Comparison of ENCODE assay signal across 8 cellular contexts in the genomic region with DNA sequence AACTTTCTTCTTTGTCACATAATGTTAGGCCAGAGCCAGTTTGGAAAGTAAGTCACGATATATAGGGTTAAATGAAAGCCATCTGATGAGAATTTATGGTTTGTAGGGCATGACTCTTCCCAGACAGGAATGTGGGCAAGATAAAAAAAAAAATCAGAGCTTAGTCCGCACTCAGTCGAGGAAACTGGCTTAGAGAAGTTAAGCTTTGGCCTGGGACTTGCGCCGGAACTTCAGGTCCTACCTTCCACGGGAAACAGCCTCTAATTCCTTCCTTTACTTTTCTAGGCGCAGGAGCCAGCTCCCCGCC. TPM values are rescaled to one million over a fixed set of nuclear protein-coding genes. Genes with fewer than 3 reads are reported as not detected.
DNase-seq lines count a peak whose midpoint lies in the region; ATAC-seq and TF ChIP-seq lines count a peak whose summit lies in the region.

No MANE protein-coding gene starts in this region.

- H3K9ac ChIP-seq in OCI-LY3 (ENCODE audit: low read length) (peak overlapping the region; percentile 93), endodermal cell (ENCODE audit: extremely low read depth, low read length, poor library complexity, severe bottlenecking) (peak overlapping the region; percentile 88)

- peak overlapping the region; percentile 94; the same call in 1 of the 2 replicates for H2AFZ ChIP-seq in OCI-LY3 (ENCODE audit: low read depth, low read length)
- peak overlapping the region; percentile 49 for H2AFZ ChIP-seq in neuron (ENCODE audit: low read depth, low read length)

- no peak for DNase-seq in CD4-positive, CD25-positive, alpha-beta regulatory T cell
- DNase-seq in endodermal cell = no peak
- DNase-seq in AG08395 (ENCODE audit: low spot score) = no peak
- no peak for DNase-seq in NCI-H1930 (lab: John Stamatoyannopoulos, UW)
- DNase-seq in stimulated activated CD4-positive, alpha-beta T cell treated with anti-CD3 and anti-CD28 coated beads, Interleukin-4, amount 100 ng/mL, for 1 hour = no peak

- peak overlapping the region; percentile 87 for H3K4me3 ChIP-seq in CD4-positive, CD25-positive, alpha-beta regulatory T cell (ENCODE audit: low read depth, low read length)
- H3K4me3 ChIP-seq in OCI-LY3 (ENCODE audit: low read length) = peak overlapping the region; percentile 92
- H3K4me3 ChIP-seq in endodermal cell (ENCODE audit: low read length) = peak overlapping the region; percentile 96
- H3K4me3 ChIP-seq in neuron (ENCODE audit: low read length) = peak overlapping the region; percentile 97

- H3K27me3 ChIP-seq in CD4-positive, CD25-positive, alpha-beta regulatory T cell (ENCODE audit: control insufficient read depth, insufficient read depth, low read length) = no peaks in the 10 kb centered on the region
- H3K27me3 ChIP-seq in OCI-LY3 (ENCODE audit: low read depth, low read length) = no peaks in the 10 kb centered on the region
- no peaks in the 10 kb centered on the region for H3K27me3 ChIP-seq in endodermal cell (ENCODE audit: control insufficient read depth, insufficient read depth, low read length, poor library complexity, severe bottlenecking)
- H3K27me3 ChIP-seq in neuron (ENCODE audit: insufficient read depth, low read length) = no peaks in the 10 kb centered on the region

- peak overlapping the region; percentile 67 for H3K4me2 ChIP-seq in OCI-LY3 (ENCODE audit: low read length)

- ATAC-seq in CD4-positive, CD25-positive, alpha-beta regulatory T cell (ENCODE audit: low read depth in 2 of 2) = no peak
- no peak for ATAC-seq in HG02885 (IDR thresholded peaks at IDR 0.05; ENCODE audit: poor library complexity, unreplicated experiment)

- H3K4me1 ChIP-seq in CD4-positive, CD25-positive, alpha-beta regulatory T cell (ENCODE audit: control insufficient read depth, insufficient read depth, low read length, poor library complexity, severe bottlenecking) = peaks cover 42% of the 10 kb centered on the region
- H3K4me1 ChIP-seq in OCI-LY3 (ENCODE audit: low read length) = peaks cover 17% of the 10 kb centered on the region
- H3K4me1 ChIP-seq in endodermal cell (ENCODE audit: control insufficient read depth, insufficient read depth, low read length) = peaks cover 3% of the 10 kb centered on the region
- peaks cover 17% of the 10 kb centered on the region for H3K4me1 ChIP-seq in neuron (ENCODE audit: insufficient read depth, low read length)

- H3K9me3 Mint-ChIP-seq in CD4-positive, CD25-positive, alpha-beta regulatory T cell = no peaks in the 10 kb centered on the region
- no peaks in the 10 kb centered on the region for H3K9me3 Mint-ChIP-seq in endodermal cell

- H3K27me3 Mint-ChIP-seq in CD4-positive, CD25-positive, alpha-beta regulatory T cell = no peaks in the 10 kb centered on the region
- H3K27me3 Mint-ChIP-seq in endodermal cell (ENCODE audit: insufficient read depth) = no peaks in the 10 kb centered on the region

- H3K9me3 ChIP-seq in CD4-positive, CD25-positive, alpha-beta regulatory T cell (ENCODE audit: control insufficient read depth in 2 of 2, low read length in 2 of 2) = no peaks in the 10 kb centered on the region
- no peaks in the 10 kb centered on the region for H3K9me3 ChIP-seq in OCI-LY3 (ENCODE audit: insufficient read depth, low read length)
- H3K9me3 ChIP-seq in endodermal cell (ENCODE audit: control insufficient read depth, low read length) = peaks cover 35% of the 10 kb centered on the region
- H3K9me3 ChIP-seq in neuron (ENCODE audit: low read length) = no peaks in the 10 kb centered on the region

- TF ChIP-seq CTCF in OCI-LY3 (IDR thresholded peaks at IDR 0.05; ENCODE audit: low read depth, low read length) (no peak), endodermal cell (conservative IDR thresholded peaks at IDR 0.05) (no peak)

- peaks cover 29% of the 10 kb centered on the region for H4K20me1 ChIP-seq in OCI-LY3 (ENCODE audit: insufficient read depth, low read length)

- H3K4me3 Mint-ChIP-seq in CD4-positive, CD25-positive, alpha-beta regulatory T cell = peak overlapping the region; percentile 90 to 95 (median 94)
- H3K4me3 Mint-ChIP-seq in endodermal cell = peak overlapping the region; percentile 94

- peaks cover 6% of the 10 kb centered on the region for H3K36me3 Mint-ChIP-seq in CD4-positive, CD25-positive, alpha-beta regulatory T cell
- peaks cover 36% of the 10 kb centered on the region for H3K36me3 Mint-ChIP-seq in endodermal cell (ENCODE audit: low read depth)

- H3K4me1 Mint-ChIP-seq in CD4-positive, CD25-positive, alpha-beta regulatory T cell = peaks cover 25 to 64% (median 39%) of the 10 kb centered on the region in 4 donors
- peaks cover 25% of the 10 kb centered on the region for H3K4me1 Mint-ChIP-seq in endodermal cell

- H3K27ac ChIP-seq in CD4-positive, CD25-positive, alpha-beta regulatory T cell (ENCODE audit: insufficient read depth, low read length, poor library complexity, severe bottlenecking) = peak overlapping the region; percentile 97
- H3K27ac ChIP-seq in OCI-LY3 (ENCODE audit: low read length) (peak overlapping the region; percentile 83), endodermal cell (ENCODE audit: low read depth, low read length) (peak overlapping the region; percentile 95)

- H3K79me2 ChIP-seq in OCI-LY3 (ENCODE audit: low read length) = peaks cover 100% of the 10 kb centered on the region

- no peaks in the 10 kb centered on the region for H3K36me3 ChIP-seq in CD4-positive, CD25-positive, alpha-beta regulatory T cell (ENCODE audit: control insufficient read depth, insufficient read depth, low read length)
- H3K36me3 ChIP-seq in OCI-LY3 (replicated peaks; ENCODE audit: low read depth, low read length) (peaks cover 16% of the 10 kb centered on the region), endodermal cell (ENCODE audit: control insufficient read depth, insufficient read depth, low read length) (peaks cover 60% of the 10 kb centered on the region), neuron (ENCODE audit: insufficient read depth, low read length) (peaks cover 4% of the 10 kb centered on the region)

- 0% methylated on average over 8 of the region's 8 CpGs for WGBS in endodermal cell (ENCODE audit: insufficient coverage in 1 of 2, insufficient read length in 1 of 2), 2 experiments

- H3K27ac Mint-ChIP-seq in CD4-positive, CD25-positive, alpha-beta regulatory T cell = peak overlapping the region; percentile 93 to 97 (median 94)
- peak overlapping the region; percentile 92 for H3K27ac Mint-ChIP-seq in endodermal cell

RNA-seq across cellular contexts. Expression of a gene that starts 0.5 kb away (rescaled TPM):
- 12.1 TPM for total RNA-seq in CD4-positive, CD25-positive, alpha-beta regulatory T cell
- polyA plus RNA-seq in CD4-positive, CD25-positive, alpha-beta regulatory T cell = 1 to 10 TPM; 7.1 to 7.4 (median 7.3) TPM
- 10 to 100 TPM; 29.1 to 30.5 TPM for total RNA-seq in endodermal cell
- polyA plus RNA-seq in endodermal cell (2013, experiment 1 of 2) = 18.2 TPM
- 18.8 TPM for polyA plus RNA-seq in endodermal cell (2013, experiment 2 of 2)

RNA-seq across cellular contexts. Expression of a gene that starts 1.0 kb away (rescaled TPM):
- 10.2 TPM for total RNA-seq in CD4-positive, CD25-positive, alpha-beta regulatory T cell
- 1 to 10 TPM; 2.8 to 4.5 (median 3.4) TPM for polyA plus RNA-seq in CD4-positive, CD25-positive, alpha-beta regulatory T cell
- 10 to 100 TPM; 28.5 to 29.3 TPM for total RNA-seq in endodermal cell
- 24.5 TPM for polyA plus RNA-seq in endodermal cell (2013, experiment 1 of 2)
- 24.8 TPM for polyA plus RNA-seq in endodermal cell (2013, experiment 2 of 2)
